ENCODE assay signal across 13 cellular contexts in genomic region chr10:110078317-110078716, GRCh38.
DNase-seq lines count a peak whose midpoint lies in the region; ATAC-seq and TF ChIP-seq lines count a peak whose summit lies in the region.
"Had no signal": no experiment of that assay in that cellular context is flagged by ENCODE, and none has a peak within 500 bp of the region (broad histone marks: within the 10 kb centered on the region; RNA-seq: fewer than 3 reads in every experiment).

No MANE protein-coding gene starts in this region.

- POLR2A ChIA-PET in naive thymus-derived CD4-positive, alpha-beta T cell (lab: Charles Lee), result interaction anchor here (0.6 to 2.1 kb wide), 12 partner anchors 10 to 132 kb away, joined by 3 to 10 read pairs (median 4); partner anchors contain the start of gene MXI1
- POLR2A ChIA-PET in WTC11 (lab: Charles Lee), result interaction anchor here (1.1 kb wide), 1 partner anchor 11 kb away, joined by 3 read pairs; no protein-coding TSS in a partner anchor

- H3K9me3 Mint-ChIP-seq in naive thymus-derived CD4-positive, alpha-beta T cell, result peaks cover 0 to 5% (median 0%) of the 10 kb centered on the region in 11 donors
- peaks cover 4% of the 10 kb centered on the region; the same call in 1 of the 2 replicates for H3K9me3 Mint-ChIP-seq in WTC11

- peaks cover 2 to 97% (median 86%) of the 10 kb centered on the region in 9 donors for H3K4me1 ChIP-seq in heart right ventricle
- H3K4me1 ChIP-seq in naive thymus-derived CD4-positive, alpha-beta T cell (ENCODE audit: control insufficient read depth in 2 of 2, insufficient read depth in 2 of 2, low read length in 2 of 2), result peaks cover 71 to 87% of the 10 kb centered on the region in 2 donors
- peaks cover 0 to 4% of the 10 kb centered on the region in 2 donors for H3K4me1 ChIP-seq in uterus

- no peaks in the 10 kb centered on the region for H3K27me3 Mint-ChIP-seq in naive thymus-derived CD4-positive, alpha-beta T cell
- H3K27me3 Mint-ChIP-seq in WTC11 (ENCODE audit: low read depth), result no peaks in the 10 kb centered on the region

- peak overlapping the region; percentile 73 to 92 (median 86) for H3K4me3 Mint-ChIP-seq in naive thymus-derived CD4-positive, alpha-beta T cell
- no peak overlapping the region for H3K4me3 Mint-ChIP-seq in WTC11

- no peaks in the 10 kb centered on the region for H3K9me3 ChIP-seq in heart right ventricle
- H3K9me3 ChIP-seq in naive thymus-derived CD4-positive, alpha-beta T cell (ENCODE audit: control insufficient read depth in 2 of 3, low read length in 3 of 3), result no peaks in the 10 kb centered on the region
- H3K9me3 ChIP-seq in uterus, result no peaks in the 10 kb centered on the region
- H3K9me3 ChIP-seq: BLaER1 had no signal

- CTCF ChIA-PET in naive thymus-derived CD4-positive, alpha-beta T cell (lab: Charles Lee), result interaction anchor here (0.8 to 1.6 kb wide), 6 partner anchors 9 to 194 kb away, joined by 3 to 6 read pairs (median 4); no protein-coding TSS in a partner anchor
- CTCF ChIA-PET in WTC11 (lab: Charles Lee), result no interaction called here

- H3K27me3 ChIP-seq in heart right ventricle, result no peaks in the 10 kb centered on the region
- no peaks in the 10 kb centered on the region for H3K27me3 ChIP-seq in naive thymus-derived CD4-positive, alpha-beta T cell (ENCODE audit: control insufficient read depth in 2 of 2, insufficient read depth in 2 of 2, low read length in 2 of 2)
- H3K27me3 ChIP-seq in uterus, result no peaks in the 10 kb centered on the region
- H3K27me3 ChIP-seq: BLaER1 had no signal

- intact Hi-C loops in heart right ventricle (cut with DNase I), result loop anchor here in 4 of 10 donors (5.0 to 10.0 kb wide), 4 partner anchors 64 to 194 kb away; partner anchors contain the start of gene ADD3 (in 2 of the 4)
- intact Hi-C loops in cardiac septum (cut with DNase I), result loop anchor here (5.0 kb wide), 1 partner anchor 181 kb away; no protein-coding TSS in a partner anchor
- intact Hi-C loops in naive thymus-derived CD4-positive, alpha-beta T cell (cut with micrococcal nuclease), result loop anchor here (5.0 to 10.0 kb wide), 5 partner anchors 36 to 786 kb away; partner anchors contain the start of gene MXI1 (in 1 of the 2)
- intact Hi-C loops in uterus (cut with DNase I; ENCODE audit: low total_unique reads), result no loop called here

- in situ Hi-C loops in GM13976 (cut with MboI; ENCODE audit: low sequenced_read_pairs, unreplicated experiment), result no loop called here

- ATAC-seq in heart right ventricle (no peak), WTC11 (no peak)
- no peak for ATAC-seq in naive thymus-derived CD4-positive, alpha-beta T cell
- ATAC-seq: HCT116 had no signal

- TF ChIP-seq POLR2A in uterus (IDR thresholded peaks at IDR 0.05), result no peak

- H3K27ac ChIP-seq in heart right ventricle, result peak overlapping the region; percentile 24 to 92 (median 82)
- H3K27ac ChIP-seq in angular gyrus (ENCODE audit: low read depth, low read length), result peak overlapping the region; percentile 83
- H3K27ac ChIP-seq in naive thymus-derived CD4-positive, alpha-beta T cell (ENCODE audit: low read depth, low read length), result peak overlapping the region; percentile 56
- H3K27ac ChIP-seq in uterus, result peak overlapping the region; percentile 61 to 63

- peaks cover 0 to 48% (median 13%) of the 10 kb centered on the region in 5 donors for H3K36me3 Mint-ChIP-seq in naive thymus-derived CD4-positive, alpha-beta T cell
- H3K36me3 Mint-ChIP-seq in WTC11, result no peaks in the 10 kb centered on the region

- DNase-seq in heart right ventricle, result no peak
- DNase-seq in cardiac septum (ENCODE audit: low spot score), result no peak
- no peak for DNase-seq in naive thymus-derived CD4-positive, alpha-beta T cell
- DNase-seq in uterus, result no peak
- no peak for DNase-seq in GM19240 (ENCODE audit: insufficient read length, low spot score)
- no peak for DNase-seq in WTC11 (ENCODE audit: low spot score)
- no peak for DNase-seq in GM13976 (ENCODE audit: low spot score)
- DNase-seq: activated gamma-delta T cell, NCI-H1105, NCI-H774 had no signal

- H3K4me3 ChIP-seq in heart right ventricle (peak overlapping the region in 1 of 10 donors; percentile 35), uterus (no peak overlapping the region)
- H3K4me3 ChIP-seq in naive thymus-derived CD4-positive, alpha-beta T cell (ENCODE audit: low read length), result peak overlapping the region; percentile 21
- H3K4me3 ChIP-seq: BLaER1 had no signal

- H3K4me1 Mint-ChIP-seq in naive thymus-derived CD4-positive, alpha-beta T cell, result peaks cover 64 to 97% (median 90%) of the 10 kb centered on the region in 7 donors
- H3K4me1 Mint-ChIP-seq in WTC11, result peaks cover 62% of the 10 kb centered on the region

- WGBS in heart right ventricle, 2 donors, result 45 to 54% methylated on average over 3 of the region's 3 CpGs

- peak overlapping the region; percentile 79 to 97 (median 94) for H3K27ac Mint-ChIP-seq in naive thymus-derived CD4-positive, alpha-beta T cell
- H3K27ac Mint-ChIP-seq in WTC11, result no peak overlapping the region

- H3K36me3 ChIP-seq in heart right ventricle, result no peaks in the 10 kb centered on the region
- H3K36me3 ChIP-seq in naive thymus-derived CD4-positive, alpha-beta T cell (ENCODE audit: control insufficient read depth in 2 of 3, insufficient read depth in 3 of 3, low read length in 3 of 3), result no peaks in the 10 kb centered on the region
- no peaks in the 10 kb centered on the region for H3K36me3 ChIP-seq in uterus
- H3K36me3 ChIP-seq: BLaER1 had no signal

- TF ChIP-seq CTCF in heart right ventricle (IDR thresholded peaks at IDR 0.05), result no peak
- no peak for TF ChIP-seq CTCF in uterus (IDR thresholded peaks at IDR 0.05)
- no peak for TF ChIP-seq CTCF in WTC11 (IDR thresholded peaks at IDR 0.05)
- TF ChIP-seq CTCF in GM13976 (IDR thresholded peaks at IDR 0.05; ENCODE audit: borderline replicate concordance, control extremely low read depth, extremely low read depth, insufficient read depth, missing control alignments), result no peak

TF ChIP-seq in WTC11, 78 proteins besides CTCF, POLR2A, EP300 and RAD21:
- no peak for TF ChIP-seq TEAD4 (CRISPR knock-in tag; IDR thresholded peaks at IDR 0.05)
- no peak for TF ChIP-seq PRRX2 (CRISPR knock-in tag; IDR thresholded peaks at IDR 0.05)
- TF ChIP-seq, protein P1, sequence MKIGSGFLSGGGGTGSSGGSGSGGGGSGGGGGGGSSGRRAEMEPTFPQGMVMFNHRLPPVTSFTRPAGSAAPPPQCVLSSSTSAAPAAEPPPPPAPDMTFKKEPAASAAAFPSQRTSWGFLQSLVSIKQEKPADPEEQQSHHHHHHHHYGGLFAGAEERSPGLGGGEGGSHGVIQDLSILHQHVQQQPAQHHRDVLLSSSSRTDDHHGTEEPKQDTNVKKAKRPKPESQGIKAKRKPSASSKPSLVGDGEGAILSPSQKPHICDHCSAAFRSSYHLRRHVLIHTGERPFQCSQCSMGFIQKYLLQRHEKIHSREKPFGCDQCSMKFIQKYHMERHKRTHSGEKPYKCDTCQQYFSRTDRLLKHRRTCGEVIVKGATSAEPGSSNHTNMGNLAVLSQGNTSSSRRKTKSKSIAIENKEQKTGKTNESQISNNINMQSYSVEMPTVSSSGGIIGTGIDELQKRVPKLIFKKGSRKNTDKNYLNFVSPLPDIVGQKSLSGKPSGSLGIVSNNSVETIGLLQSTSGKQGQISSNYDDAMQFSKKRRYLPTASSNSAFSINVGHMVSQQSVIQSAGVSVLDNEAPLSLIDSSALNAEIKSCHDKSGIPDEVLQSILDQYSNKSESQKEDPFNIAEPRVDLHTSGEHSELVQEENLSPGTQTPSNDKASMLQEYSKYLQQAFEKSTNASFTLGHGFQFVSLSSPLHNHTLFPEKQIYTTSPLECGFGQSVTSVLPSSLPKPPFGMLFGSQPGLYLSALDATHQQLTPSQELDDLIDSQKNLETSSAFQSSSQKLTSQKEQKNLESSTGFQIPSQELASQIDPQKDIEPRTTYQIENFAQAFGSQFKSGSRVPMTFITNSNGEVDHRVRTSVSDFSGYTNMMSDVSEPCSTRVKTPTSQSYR (CRISPR knock-in tag; IDR thresholded peaks at IDR 0.05), result no peak
- TF ChIP-seq ZNF263 (CRISPR knock-in tag; IDR thresholded peaks at IDR 0.05; ENCODE audit: low read depth), result no peak
- no peak for TF ChIP-seq JUN (CRISPR knock-in tag; IDR thresholded peaks at IDR 0.05)
- TF ChIP-seq ZNF671 (CRISPR knock-in tag; IDR thresholded peaks at IDR 0.05), result no peak
- TF ChIP-seq, protein P2, sequence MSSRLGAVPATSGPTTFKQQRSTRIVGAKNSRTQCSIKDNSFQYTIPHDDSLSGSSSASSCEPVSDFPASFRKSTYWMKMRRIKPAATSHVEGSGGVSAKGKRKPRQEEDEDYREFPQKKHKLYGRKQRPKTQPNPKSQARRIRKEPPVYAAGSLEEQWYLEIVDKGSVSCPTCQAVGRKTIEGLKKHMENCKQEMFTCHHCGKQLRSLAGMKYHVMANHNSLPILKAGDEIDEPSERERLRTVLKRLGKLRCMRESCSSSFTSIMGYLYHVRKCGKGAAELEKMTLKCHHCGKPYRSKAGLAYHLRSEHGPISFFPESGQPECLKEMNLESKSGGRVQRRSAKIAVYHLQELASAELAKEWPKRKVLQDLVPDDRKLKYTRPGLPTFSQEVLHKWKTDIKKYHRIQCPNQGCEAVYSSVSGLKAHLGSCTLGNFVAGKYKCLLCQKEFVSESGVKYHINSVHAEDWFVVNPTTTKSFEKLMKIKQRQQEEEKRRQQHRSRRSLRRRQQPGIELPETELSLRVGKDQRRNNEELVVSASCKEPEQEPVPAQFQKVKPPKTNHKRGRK (CRISPR knock-in tag; IDR thresholded peaks at IDR 0.05; ENCODE audit: borderline replicate concordance), result no peak
